1 cellular context compared by ENCODE assay signal in the genomic region with DNA sequence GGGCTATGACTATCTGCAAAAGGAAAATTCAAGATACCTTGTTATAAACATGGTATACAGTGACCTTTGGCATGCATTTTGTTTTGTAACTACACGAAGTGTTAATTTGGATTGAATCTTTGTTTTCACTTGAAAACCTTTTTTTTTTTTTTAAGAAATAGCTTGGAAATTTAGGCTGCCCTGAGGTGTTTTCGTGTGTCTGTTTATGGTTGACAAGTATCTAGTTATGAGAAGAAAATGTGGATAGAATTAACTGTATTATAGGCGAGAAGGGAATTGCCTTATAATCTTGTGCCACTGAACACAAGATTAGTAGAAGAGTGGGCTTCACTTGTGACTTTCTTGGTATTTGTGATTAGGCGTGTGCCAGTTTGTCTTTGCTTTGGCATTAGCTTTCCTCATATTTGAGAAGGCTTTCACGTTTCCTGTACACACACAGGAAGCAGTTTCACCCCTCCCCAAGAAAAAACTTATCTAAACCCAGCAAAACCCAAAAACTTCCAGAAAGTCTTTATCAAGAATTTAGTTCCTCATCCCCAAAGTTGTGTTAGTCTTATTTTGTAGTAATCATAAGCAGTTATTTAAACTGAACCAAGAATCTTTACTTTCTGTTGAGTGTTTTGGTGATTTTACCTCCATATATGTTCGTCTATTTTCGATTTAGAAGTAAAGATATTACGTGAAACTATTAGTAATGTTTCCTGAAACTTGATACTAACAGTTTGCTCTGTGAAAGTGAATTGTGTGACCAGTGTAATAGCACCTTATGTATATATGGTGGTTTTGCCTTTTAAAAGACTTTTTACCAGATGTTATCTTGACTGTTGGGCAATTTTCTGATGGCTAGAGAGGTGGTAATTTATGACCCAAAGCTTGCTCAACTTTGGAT.
TF ChIP-seq lines count a peak whose summit lies in the region.

No MANE protein-coding gene starts in this region.

TF ChIP-seq in K562, 482 proteins besides CTCF, POLR2A, EP300 and RAD21 (continued from another document):
- 0 out of 2 replicates have a peak, but pooled peaks have one; percentile 44 for TF ChIP-seq NFRKB (IDR thresholded peaks at IDR 0.05; ENCODE audit: low read depth)
- no peak for TF ChIP-seq ZNF586 (CRISPR knock-in tag; conservative IDR thresholded peaks at IDR 0.05)
- no peak for TF ChIP-seq SMAD2 (IDR thresholded peaks at IDR 0.05; ENCODE audit: low read depth, low read length)
- TF ChIP-seq, protein P1, sequence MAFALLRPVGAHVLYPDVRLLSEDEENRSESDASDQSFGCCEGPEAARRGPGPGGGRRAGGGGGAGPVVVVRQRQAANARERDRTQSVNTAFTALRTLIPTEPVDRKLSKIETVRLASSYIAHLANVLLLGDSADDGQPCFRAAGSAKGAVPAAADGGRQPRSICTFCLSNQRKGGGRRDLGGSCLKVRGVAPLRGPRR (CRISPR knock-in tag; IDR thresholded peaks at IDR 0.05) = no peak
- TF ChIP-seq NUFIP1 (IDR thresholded peaks at IDR 0.05; ENCODE audit: partially characterized antibody) = no peak
- no peak for TF ChIP-seq ZBTB7A (IDR thresholded peaks at IDR 0.05; ENCODE audit: borderline replicate concordance, control insufficient read depth, low read depth, low read length)
- TF ChIP-seq ZNF311 (CRISPR knock-in tag; IDR thresholded peaks at IDR 0.05) = no peak
- TF ChIP-seq HNRNPLL (IDR thresholded peaks at IDR 0.05; ENCODE audit: low read depth, low read length, poor library complexity, severe bottlenecking) = no peak
- TF ChIP-seq ZNF212 (CRISPR knock-in tag; IDR thresholded peaks at IDR 0.05) = no peak
- TF ChIP-seq, protein P2, sequence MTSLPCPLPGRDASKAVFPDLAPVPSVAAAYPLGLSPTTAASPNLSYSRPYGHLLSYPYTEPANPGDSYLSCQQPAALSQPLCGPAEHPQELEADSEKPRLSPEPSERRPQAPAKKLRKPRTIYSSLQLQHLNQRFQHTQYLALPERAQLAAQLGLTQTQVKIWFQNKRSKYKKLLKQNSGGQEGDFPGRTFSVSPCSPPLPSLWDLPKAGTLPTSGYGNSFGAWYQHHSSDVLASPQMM (CRISPR knock-in tag; IDR thresholded peaks at IDR 0.05) = no peak
- TF ChIP-seq SMARCA5 (IDR thresholded peaks at IDR 0.05) = no peak
- no peak for TF ChIP-seq CTBP1 (IDR thresholded peaks at IDR 0.05; ENCODE audit: borderline replicate concordance)
- peak; percentile 81 for TF ChIP-seq LCOR (CRISPR knock-in tag; IDR thresholded peaks at IDR 0.05)
- TF ChIP-seq KAT2B (IDR thresholded peaks at IDR 0.05; ENCODE audit: low read depth, low read length) = no peak
- no peak for TF ChIP-seq RBM25 (IDR thresholded peaks at IDR 0.05; ENCODE audit: low read depth, low read length, severe bottlenecking)
- TF ChIP-seq DMBX1 (CRISPR knock-in tag; IDR thresholded peaks at IDR 0.05; ENCODE audit: borderline replicate concordance) = no peak
- TF ChIP-seq, protein P3, sequence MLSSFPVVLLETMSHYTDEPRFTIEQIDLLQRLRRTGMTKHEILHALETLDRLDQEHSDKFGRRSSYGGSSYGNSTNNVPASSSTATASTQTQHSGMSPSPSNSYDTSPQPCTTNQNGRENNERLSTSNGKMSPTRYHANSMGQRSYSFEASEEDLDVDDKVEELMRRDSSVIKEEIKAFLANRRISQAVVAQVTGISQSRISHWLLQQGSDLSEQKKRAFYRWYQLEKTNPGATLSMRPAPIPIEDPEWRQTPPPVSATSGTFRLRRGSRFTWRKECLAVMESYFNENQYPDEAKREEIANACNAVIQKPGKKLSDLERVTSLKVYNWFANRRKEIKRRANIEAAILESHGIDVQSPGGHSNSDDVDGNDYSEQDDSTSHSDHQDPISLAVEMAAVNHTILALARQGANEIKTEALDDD (IDR thresholded peaks at IDR 0.05) = peak; percentile 84
- TF ChIP-seq PHB2 (IDR thresholded peaks at IDR 0.05; ENCODE audit: low read depth) = no peak
- peak in 1 of 2 experiments; percentile 72; a peak in 2 of 4 replicates for TF ChIP-seq FOXA3 (CRISPR knock-in tag; conservative IDR thresholded peaks at IDR 0.05 in 1 of 2, IDR thresholded peaks at IDR 0.05 in 1 of 2)
- no peak for TF ChIP-seq DNMT1 (IDR thresholded peaks at IDR 0.05)
- peak; percentile 67 for TF ChIP-seq SOX6 (IDR thresholded peaks at IDR 0.05)
- no peak for TF ChIP-seq KLF16 (IDR thresholded peaks at IDR 0.05)
- TF ChIP-seq ZC3H4 (CRISPR knock-in tag; IDR thresholded peaks at IDR 0.05; ENCODE audit: borderline replicate concordance) = no peak
- TF ChIP-seq, protein P4, sequence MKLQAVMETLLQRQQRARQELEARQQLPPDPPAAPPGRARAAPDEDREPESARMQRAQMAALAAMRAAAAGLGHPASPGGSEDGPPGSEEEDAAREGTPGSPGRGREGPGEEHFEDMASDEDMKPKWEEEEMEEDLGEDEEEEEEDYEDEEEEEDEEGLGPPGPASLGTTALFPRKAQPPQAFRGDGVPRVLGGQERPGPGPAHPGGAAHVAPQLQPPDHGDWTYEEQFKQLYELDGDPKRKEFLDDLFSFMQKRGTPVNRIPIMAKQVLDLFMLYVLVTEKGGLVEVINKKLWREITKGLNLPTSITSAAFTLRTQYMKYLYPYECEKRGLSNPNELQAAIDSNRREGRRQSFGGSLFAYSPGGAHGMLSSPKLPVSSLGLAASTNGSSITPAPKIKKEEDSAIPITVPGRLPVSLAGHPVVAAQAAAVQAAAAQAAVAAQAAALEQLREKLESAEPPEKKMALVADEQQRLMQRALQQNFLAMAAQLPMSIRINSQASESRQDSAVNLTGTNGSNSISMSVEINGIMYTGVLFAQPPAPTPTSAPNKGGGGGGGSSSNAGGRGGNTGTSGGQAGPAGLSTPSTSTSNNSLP (IDR thresholded peaks at IDR 0.05; ENCODE audit: borderline replicate concordance, low read depth, low read length) = peak; percentile 65; the same call in 1 of the 2 replicates
- no peak for TF ChIP-seq ZFX (CRISPR knock-in tag; IDR thresholded peaks at IDR 0.05)
- TF ChIP-seq, protein P5, sequence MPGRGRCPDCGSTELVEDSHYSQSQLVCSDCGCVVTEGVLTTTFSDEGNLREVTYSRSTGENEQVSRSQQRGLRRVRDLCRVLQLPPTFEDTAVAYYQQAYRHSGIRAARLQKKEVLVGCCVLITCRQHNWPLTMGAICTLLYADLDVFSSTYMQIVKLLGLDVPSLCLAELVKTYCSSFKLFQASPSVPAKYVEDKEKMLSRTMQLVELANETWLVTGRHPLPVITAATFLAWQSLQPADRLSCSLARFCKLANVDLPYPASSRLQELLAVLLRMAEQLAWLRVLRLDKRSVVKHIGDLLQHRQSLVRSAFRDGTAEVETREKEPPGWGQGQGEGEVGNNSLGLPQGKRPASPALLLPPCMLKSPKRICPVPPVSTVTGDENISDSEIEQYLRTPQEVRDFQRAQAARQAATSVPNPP (IDR thresholded peaks at IDR 0.05; ENCODE audit: borderline replicate concordance, insufficient read depth, insufficient read length) = no peak
- TF ChIP-seq GTF2E2 (tag; IDR thresholded peaks at IDR 0.05) = peak; percentile 66; the same call in 1 of the 2 replicates
- no peak for TF ChIP-seq SLC30A9 (CRISPR knock-in tag; IDR thresholded peaks at IDR 0.05)
- TF ChIP-seq, protein P6, sequence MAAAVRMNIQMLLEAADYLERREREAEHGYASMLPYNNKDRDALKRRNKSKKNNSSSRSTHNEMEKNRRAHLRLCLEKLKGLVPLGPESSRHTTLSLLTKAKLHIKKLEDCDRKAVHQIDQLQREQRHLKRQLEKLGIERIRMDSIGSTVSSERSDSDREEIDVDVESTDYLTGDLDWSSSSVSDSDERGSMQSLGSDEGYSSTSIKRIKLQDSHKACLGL (CRISPR knock-in tag; IDR thresholded peaks at IDR 0.05; ENCODE audit: borderline replicate concordance, poor library complexity, severe bottlenecking) = no peak
- TF ChIP-seq, protein P7, sequence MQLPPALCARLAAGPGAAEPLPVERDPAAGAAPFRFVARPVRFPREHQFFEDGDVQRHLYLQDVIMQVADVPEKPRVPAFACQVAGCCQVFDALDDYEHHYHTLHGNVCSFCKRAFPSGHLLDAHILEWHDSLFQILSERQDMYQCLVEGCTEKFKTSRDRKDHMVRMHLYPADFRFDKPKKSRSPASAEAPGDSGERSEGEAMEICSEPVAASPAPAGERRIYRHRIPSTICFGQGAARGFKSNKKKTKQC (CRISPR knock-in tag; IDR thresholded peaks at IDR 0.05) = no peak
- peak; percentile 72; the same call in 1 of the 2 replicates for TF ChIP-seq NBN (IDR thresholded peaks at IDR 0.05; ENCODE audit: low read depth)
- TF ChIP-seq, protein P8, sequence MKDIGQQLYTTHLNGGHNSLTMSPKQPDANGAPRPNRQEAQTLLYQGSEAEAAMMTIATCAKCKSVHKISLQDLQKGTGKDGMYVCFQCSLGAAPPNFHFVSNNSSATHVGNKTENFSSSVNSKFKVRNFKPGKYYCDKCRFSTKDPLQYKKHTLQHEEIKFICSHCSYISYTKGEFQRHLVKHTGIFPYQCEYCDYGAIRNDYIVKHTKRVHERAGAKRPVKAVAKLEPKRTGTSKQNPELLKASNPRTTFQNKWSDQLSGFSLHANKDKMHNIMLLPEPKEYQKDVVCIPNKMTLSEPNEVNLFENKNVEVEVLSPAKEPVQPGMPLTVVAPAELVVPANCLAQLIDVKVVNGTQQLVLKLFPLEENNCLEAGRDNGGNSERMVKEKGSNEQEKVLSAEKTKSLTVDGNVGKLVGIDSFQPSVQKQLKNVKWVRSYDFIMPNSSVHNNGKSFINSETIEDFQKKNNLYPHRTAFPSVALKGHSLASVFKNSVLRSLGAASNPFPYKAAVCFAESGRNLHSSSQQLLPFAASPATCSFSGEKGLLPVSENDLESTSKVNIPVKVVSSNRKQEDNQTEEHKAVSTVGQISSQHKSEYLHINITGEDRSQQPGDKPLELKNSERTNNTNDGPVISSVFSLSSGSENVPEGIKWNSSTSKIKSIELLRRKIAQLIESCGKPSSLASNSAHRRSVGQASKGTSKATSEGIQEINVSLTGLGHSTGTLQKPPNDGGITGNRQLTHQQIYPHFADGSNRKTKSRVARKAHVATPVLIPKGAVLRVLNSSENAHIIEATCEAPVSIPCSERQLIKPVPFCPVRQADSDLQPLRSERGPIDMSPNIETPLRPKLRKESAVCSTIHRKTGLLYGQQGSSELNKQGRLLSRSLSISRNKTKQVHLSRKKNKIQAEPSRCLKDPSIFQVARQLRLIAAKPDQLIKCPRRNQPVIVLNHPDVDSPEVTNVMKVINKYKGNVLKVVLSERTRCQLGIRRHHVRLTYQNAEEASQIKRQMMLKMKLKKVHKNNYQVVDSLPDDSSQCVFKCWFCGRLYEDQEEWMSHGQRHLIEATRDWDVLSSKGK (CRISPR knock-in tag; IDR thresholded peaks at IDR 0.05) = no peak
